In the genomic region with DNA sequence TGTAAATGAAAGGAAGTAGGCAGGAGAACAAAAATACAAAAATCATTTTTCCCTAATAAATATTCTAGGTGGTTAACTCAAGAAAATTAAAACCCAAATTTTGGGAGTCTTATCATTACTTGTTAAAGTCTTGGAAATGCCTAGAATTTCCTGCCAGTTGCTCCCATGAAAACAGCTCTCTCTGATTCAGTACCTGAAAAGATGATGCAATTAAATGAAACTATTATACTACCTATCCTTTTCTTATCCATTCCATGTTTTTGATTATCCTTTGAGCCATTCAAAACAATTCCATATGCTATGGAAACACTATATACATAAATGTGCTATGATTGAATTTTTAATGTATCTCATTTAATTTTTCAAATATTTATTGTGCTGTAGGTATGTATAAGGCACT, we compare ENCODE assay signal across 37 cellular contexts. TPM values are rescaled to one million over a fixed set of nuclear protein-coding genes. Genes with fewer than 3 reads are reported as not detected.
"Had no signal": no experiment of that assay in that cellular context is flagged by ENCODE, and none has a peak within 500 bp of the region (broad histone marks: within the 10 kb centered on the region; RNA-seq: fewer than 3 reads in every experiment).

No MANE protein-coding gene starts in this region.

- H3K27me3 Mint-ChIP-seq: activated CD4-positive, alpha-beta T cell treated with anti-CD3 and anti-CD28 coated beads, Interleukin-2, amount 10 ng/mL, durations not matched to agents 7 days and 5 days; activated naive CD4-positive, alpha-beta T cell treated with anti-CD3 and anti-CD28 coated beads, Interleukin-2, amount 50 U/mL, for 24 hours; activated naive CD8-positive, alpha-beta T cell treated with anti-CD3 and anti-CD28 coated beads, Interleukin-2, amount 10 ng/mL, durations not matched to agents 7 days and 5 days; brain had no signal

- FAIRE-seq: TTC549 had no signal

- H3K9me3 ChIP-seq: adrenal gland, MG63, Peyer's patch had no signal

- H3K4me3 Mint-ChIP-seq: activated CD4-positive, alpha-beta T cell treated with anti-CD3 and anti-CD28 coated beads for 36 hours; activated CD4-positive, alpha-beta T cell treated with anti-CD3 and anti-CD28 coated beads, Interleukin-2, amount 10 ng/mL, durations not matched to agents 7 days and 5 days; activated CD8-positive, alpha-beta T cell treated with anti-CD3 and anti-CD28 coated beads, Interleukin-2, amount 10 ng/mL, durations not matched to agents 7 days and 5 days; activated naive CD4-positive, alpha-beta T cell treated with anti-CD3 and anti-CD28 coated beads, Interleukin-2, amount 50 U/mL, for 24 hours; activated naive CD8-positive, alpha-beta T cell treated with anti-CD3 and anti-CD28 coated beads, Interleukin-2, amount 10 ng/mL, durations not matched to agents 7 days and 5 days; activated T-cell treated with anti-CD3 and anti-CD28 coated beads, Interleukin-2, amount 50 U/mL, for 24 hours; brain; WTC11 had no signal

- ATAC-seq: activated CD4-positive, alpha-beta T cell treated with anti-CD3 and anti-CD28 coated beads for 36 hours; activated CD4-positive, CD25-positive, alpha-beta regulatory T cell treated with anti-CD3 and anti-CD28 coated beads, Interleukin-2, amount 50 U/mL, for 24 hours; activated CD8-positive, alpha-beta T cell treated with anti-CD3 and anti-CD28 coated beads, Interleukin-2, amount 10 ng/mL, durations not matched to agents 7 days and 5 days; PC-3; SK-N-SH treated with all-trans-retinoic acid at 6 μM for 48 hours; WTC11 had no signal

- H3K4me1 Mint-ChIP-seq: activated CD4-positive, alpha-beta T cell treated with anti-CD3 and anti-CD28 coated beads for 36 hours; activated CD4-positive, alpha-beta T cell treated with anti-CD3 and anti-CD28 coated beads, Interleukin-2, amount 10 ng/mL, durations not matched to agents 7 days and 5 days; activated naive CD4-positive, alpha-beta T cell treated with anti-CD3 and anti-CD28 coated beads, Interleukin-2, amount 50 U/mL, for 24 hours; activated naive CD8-positive, alpha-beta T cell treated with anti-CD3 and anti-CD28 coated beads, Interleukin-2, amount 10 ng/mL, durations not matched to agents 7 days and 5 days; WTC11 had no signal

- H3K4me3 ChIP-seq: adrenal gland, MG63, Peyer's patch had no signal

- H3K27ac ChIP-seq: adrenal gland, Peyer's patch had no signal

- H3K9me3 Mint-ChIP-seq: activated CD4-positive, alpha-beta T cell treated with anti-CD3 and anti-CD28 coated beads, Interleukin-2, amount 10 ng/mL, durations not matched to agents 7 days and 5 days; activated naive CD4-positive, alpha-beta T cell treated with anti-CD3 and anti-CD28 coated beads, Interleukin-2, amount 50 U/mL, for 24 hours; activated naive CD8-positive, alpha-beta T cell treated with anti-CD3 and anti-CD28 coated beads, Interleukin-2, amount 10 ng/mL, durations not matched to agents 7 days and 5 days; activated T-cell treated with anti-CD3 and anti-CD28 coated beads, Interleukin-2, amount 50 U/mL, for 24 hours; activated T-helper 2 cell treated with anti-CD3 and anti-CD28 coated beads, Interferon-gamma antibody, Interleukin-2, Interleukin-4, amounts not matched to agents 10 μg/mL and 5 μg/mL and 100 μg/mL, durations not matched to agents 14 hours and 24 hours and 36 hours; brain; WTC11 had no signal

- H3K27me3 ChIP-seq: adrenal gland, MG63, Peyer's patch had no signal

- H3K36me3 Mint-ChIP-seq: activated naive CD4-positive, alpha-beta T cell treated with anti-CD3 and anti-CD28 coated beads, Interleukin-2, amount 50 U/mL, for 24 hours; activated naive CD8-positive, alpha-beta T cell treated with anti-CD3 and anti-CD28 coated beads, Interleukin-2, amount 10 ng/mL, durations not matched to agents 7 days and 5 days; brain; WTC11 had no signal

- DNase-seq: activated CD4-positive, alpha-beta T cell treated with anti-CD3 and anti-CD28 coated beads for 36 hours; activated CD4-positive, alpha-beta T cell treated with anti-CD3 and anti-CD28 coated beads, Interleukin-2, amount 10 ng/mL, durations not matched to agents 7 days and 5 days; activated CD4-positive, alpha-beta T cell treated with anti-CD3 and anti-CD28 coated beads, Interleukin-2, amount 50 U/mL, for 48 hours; activated CD8-positive, alpha-beta T cell treated with anti-CD3 and anti-CD28 coated beads, Interleukin-2, amount 10 ng/mL, durations not matched to agents 7 days and 5 days; activated gamma-delta T cell; activated naive CD4-positive, alpha-beta T cell treated with Interleukin-2 at 50 U/mL for 16 hours; activated naive CD8-positive, alpha-beta T cell treated with anti-CD3 and anti-CD28 coated beads, Interleukin-2, amount 10 ng/mL, durations not matched to agents 7 days and 5 days; activated T-cell treated with anti-CD3 and anti-CD28 coated beads, Interleukin-2, amount 50 U/mL, for 24 hours; adrenal gland; central memory CD4-positive, alpha-beta T cell; IMR-90; Karpas-422; KBM-7; MG63; NCI-H1048; NCI-H1105 treated with DMSO at 0.1 percent for 48 hours; NCI-H1436; NCI-H1694 treated with DMSO at 0.1 percent for 48 hours; NCI-H2029; NCI-H345; NCI-H524 treated with DMSO at 0.1 percent for 48 hours; PC-3; Peyer's patch; RPMI8226; SHP77 treated with DMSO at 0.1 percent for 48 hours; T1000 had no signal

- H3K4me1 ChIP-seq: adrenal gland, Peyer's patch had no signal

- H3K27ac Mint-ChIP-seq: activated CD4-positive, alpha-beta T cell treated with anti-CD3 and anti-CD28 coated beads for 36 hours; activated CD4-positive, alpha-beta T cell treated with anti-CD3 and anti-CD28 coated beads, Interleukin-2, amount 10 ng/mL, durations not matched to agents 7 days and 5 days; activated CD8-positive, alpha-beta T cell treated with anti-CD3 and anti-CD28 coated beads, Interleukin-2, amount 10 ng/mL, durations not matched to agents 7 days and 5 days; activated naive CD4-positive, alpha-beta T cell treated with anti-CD3 and anti-CD28 coated beads, Interleukin-2, amount 50 U/mL, for 24 hours; activated naive CD8-positive, alpha-beta T cell treated with anti-CD3 and anti-CD28 coated beads, Interleukin-2, amount 10 ng/mL, durations not matched to agents 7 days and 5 days; activated T-cell treated with anti-CD3 and anti-CD28 coated beads, Interleukin-2, amount 50 U/mL, for 24 hours; activated T-helper 2 cell treated with anti-CD3 and anti-CD28 coated beads, Interferon-gamma antibody, Interleukin-2, Interleukin-4, amounts not matched to agents 10 μg/mL and 5 μg/mL and 100 μg/mL, durations not matched to agents 14 hours and 24 hours and 36 hours; brain; WTC11 had no signal

- H3K36me3 ChIP-seq: adrenal gland, MG63, Peyer's patch had no signal

RNA-seq across cellular contexts. Expression of gene AMELX, which starts 50.5 kb away (rescaled TPM):
- total RNA-seq: activated CD4-positive, alpha-beta T cell treated with anti-CD3 and anti-CD28 coated beads for 36 hours; activated CD4-positive, alpha-beta T cell treated with anti-CD3 and anti-CD28 coated beads, Interleukin-2, amount 10 ng/mL, durations not matched to agents 7 days and 5 days; activated CD8-positive, alpha-beta T cell treated with anti-CD3 and anti-CD28 coated beads, Interleukin-2, amount 10 ng/mL, durations not matched to agents 7 days and 5 days; activated naive CD8-positive, alpha-beta T cell treated with anti-CD3 and anti-CD28 coated beads, Interleukin-2, amount 10 ng/mL, durations not matched to agents 7 days and 5 days; activated T-helper 2 cell treated with anti-CD3 and anti-CD28 coated beads, Interferon-gamma antibody, Interleukin-2, Interleukin-4, amounts not matched to agents 10 μg/mL and 5 μg/mL and 100 μg/mL, durations not matched to agents 14 hours and 24 hours and 36 hours; adrenal gland; IMR-90; NCI-H460; PC-3; Peyer's patch; SK-MEL-5; T-helper 1 cell treated with Interleukin-12 subunit alpha and Interleukin-12 subunit beta and Interleukin-4 antibody, amounts not matched to agents 30 ng/mL and 1 ng/mL, for 36 hours; T-helper 2 cell treated with Interferon-gamma antibody and Interleukin-4, amounts not matched to agents 100 ng/mL and 5 ng/mL, for 36 hours; WTC11 had no signal
- polyA plus RNA-seq: adrenal gland, IMR-90 had no signal
